In the genomic region with DNA sequence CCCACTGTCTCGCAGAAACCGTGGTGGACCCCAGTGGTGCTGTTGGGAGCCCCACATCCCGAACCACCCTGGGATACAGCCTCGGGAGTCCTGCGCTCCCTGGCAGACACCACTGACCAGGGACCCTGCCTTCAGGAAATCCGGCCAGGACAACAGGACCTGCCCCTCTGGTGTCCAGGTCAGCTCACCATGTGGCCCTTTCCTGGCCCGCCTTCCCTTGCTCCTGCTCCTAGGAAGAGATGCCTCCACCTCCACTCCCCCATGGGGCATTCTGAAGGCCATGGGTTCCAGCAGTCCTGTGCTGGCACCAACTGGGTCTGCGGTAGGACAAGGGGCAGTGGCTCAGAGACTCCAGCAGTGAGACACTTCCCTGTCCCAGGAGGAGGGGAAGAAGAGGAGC, we compare ENCODE assay signal across 24 cellular contexts. TPM values are rescaled to one million over a fixed set of nuclear protein-coding genes. Genes with fewer than 3 reads are reported as not detected.
DNase-seq lines count a peak whose midpoint lies in the region; ATAC-seq, FAIRE-seq and TF ChIP-seq lines count a peak whose summit lies in the region.
"Had no signal": no experiment of that assay in that cellular context is flagged by ENCODE, and none has a peak within 500 bp of the region (broad histone marks: within the 10 kb centered on the region; RNA-seq: fewer than 3 reads in every experiment).

No MANE protein-coding gene starts in this region.

- peak; percentile 19 for DNase-seq in left ventricle myocardium superior
- DNase-seq in right cardiac atrium = no peak
- DNase-seq in H1 (ENCODE audit: low read depth in 1 of 2, low spot score in 2 of 2) = no peak
- no peak for DNase-seq in neural crest cell (ENCODE audit: low read depth, low spot score)
- no peak for DNase-seq in upper lobe of right lung
- no peak for DNase-seq in SW480 (ENCODE audit: low spot score)
- DNase-seq in T-helper 2 cell treated with Interferon-gamma antibody and Interleukin-4, amounts not matched to agents 5 μg/mL and 100 μg/mL, for 36 hours (ENCODE audit: low spot score) = no peak
- DNase-seq: BE2C; CD4-positive, CD25-positive, alpha-beta regulatory T cell; COR-L47; DND-41; H9; KG1; NCI-H1105; NCI-H2081; NCI-H2171; NCI-H345; NCI-H524; NCI-H774; NK-92 treated with Interleukin-12 subunit alpha and Interleukin-12 subunit beta, amount 100 ng/mL, for 24 hours had no signal

- H4K5ac ChIP-seq in H1 (ENCODE audit: insufficient read length, low read depth, low read length) = no peak overlapping the region

- H3K27ac Mint-ChIP-seq in neural crest cell (ENCODE audit: unreplicated experiment) = peak overlapping the region; percentile 71
- H3K27ac Mint-ChIP-seq in T-helper 2 cell treated with Interferon-gamma antibody and Interleukin-4, amounts not matched to agents 5 μg/mL and 100 μg/mL, for 36 hours = no peak overlapping the region
- H3K27ac Mint-ChIP-seq: CD4-positive, CD25-positive, alpha-beta regulatory T cell had no signal

- H4K20me1 ChIP-seq in H1 (replicated peaks in 1 of 2; ENCODE audit: control insufficient read depth in 1 of 2, insufficient read depth in 2 of 2, low read length in 2 of 2) = peaks cover 0 to 12% of the 10 kb centered on the region in 2 experiments

- no peak for TF ChIP-seq RAD21 in H1 (IDR thresholded peaks at IDR 0.05 in 1 of 2, conservative IDR thresholded peaks at IDR 0.05 in 1 of 2; ENCODE audit: low read depth in 2 of 2, low read length in 2 of 2)

- H2AFZ ChIP-seq in H1 (ENCODE audit: low read length) = no peak overlapping the region

- peak overlapping the region; percentile 63; the same call in 1 of the 2 replicates for H2BK12ac ChIP-seq in H1 (ENCODE audit: low read depth, low read length)

- peaks cover 8% of the 10 kb centered on the region; the same call in 1 of the 2 replicates for H3K79me1 ChIP-seq in H1 (ENCODE audit: low read depth, low read length)

- intact Hi-C loops in left ventricle myocardium superior (cut with micrococcal nuclease) (no loop called here), right cardiac atrium (cut with DNase I) (no loop called here), upper lobe of right lung (cut with DNase I) (no loop called here)

- no peak for FAIRE-seq in H1 (lab: Jason Lieb, UNC)
- FAIRE-seq: GM12878 had no signal

- H3K36me3 ChIP-seq in H1 (ENCODE audit: control insufficient read depth in 2 of 4, insufficient read depth in 4 of 4, low read length in 3 of 4) (no peaks in the 10 kb centered on the region), upper lobe of right lung (no peaks in the 10 kb centered on the region)
- H3K36me3 ChIP-seq: BE2C, SJSA1 had no signal

- H4K91ac ChIP-seq in H1 (replicated peaks; ENCODE audit: insufficient read length, low read length) = no peak overlapping the region

- H3K4ac ChIP-seq in H1 (replicated peaks; ENCODE audit: insufficient read length, low read depth, low read length) = no peak overlapping the region

- H3K9me3 ChIP-seq in right cardiac atrium (ENCODE audit: control insufficient read depth, low read length) (no peaks in the 10 kb centered on the region), H1 (ENCODE audit: insufficient read depth in 2 of 2, low read depth in 1 of 2, low read length in 1 of 2) (peaks cover 10% of the 10 kb centered on the region in 2 experiments; a peak in 3 of 4 replicates), upper lobe of right lung (peaks cover 8% of the 10 kb centered on the region)

- no peaks in the 10 kb centered on the region for H3K79me2 ChIP-seq in H1 (ENCODE audit: control insufficient read depth in 1 of 2, insufficient read depth in 2 of 2, low read length in 2 of 2)

- TF ChIP-seq CTCF in H1 (IDR thresholded peaks at IDR 0.05; ENCODE audit: control extremely low read depth in 1 of 3, insufficient read depth in 1 of 3, low read depth in 1 of 3, low read length in 3 of 3) (no peak), neural crest cell (conservative IDR thresholded peaks at IDR 0.05) (no peak), upper lobe of right lung (IDR thresholded peaks at IDR 0.05) (no peak)

- TF ChIP-seq POLR2A in H1 (IDR thresholded peaks at IDR 0.05; ENCODE audit: control extremely low read depth in 1 of 2, low read depth in 2 of 2, low read length in 2 of 2) = no peak

- no peak overlapping the region for H2BK15ac ChIP-seq in H1 (ENCODE audit: low read length)

- H3K14ac ChIP-seq in H1 (ENCODE audit: insufficient read length) = no peak overlapping the region

- 76% methylated on average over 8 of the region's 8 CpGs for WGBS in right cardiac atrium
- WGBS in H1 (ENCODE audit: extremely low coverage in 1 of 2, insufficient coverage in 1 of 2, insufficient read length in 1 of 2, insufficient replicate concordance in 2 of 2, low coverage in 1 of 2, low lambda C conversion rate in 2 of 2, missing lambda C conversion rate in 1 of 2), 2 experiments = 89% methylated on average over 8 of the region's 8 CpGs; no CpG with 5 or more reads in 1 of the 2 experiments

- H3K9me3 Mint-ChIP-seq in neural crest cell = no peaks in the 10 kb centered on the region
- H3K9me3 Mint-ChIP-seq in T-helper 2 cell treated with Interferon-gamma antibody and Interleukin-4, amounts not matched to agents 5 μg/mL and 100 μg/mL, for 36 hours = no peaks in the 10 kb centered on the region

- no peak overlapping the region for H3K9ac ChIP-seq in H1 (replicated peaks in 1 of 4; ENCODE audit: extremely low read depth in 1 of 4, low read depth in 3 of 4, low read length in 3 of 4)

- no peaks in the 10 kb centered on the region for H3K4me1 Mint-ChIP-seq in neural crest cell
- H3K4me1 Mint-ChIP-seq in T-helper 2 cell treated with Interferon-gamma antibody and Interleukin-4, amounts not matched to agents 5 μg/mL and 100 μg/mL, for 36 hours (ENCODE audit: low read depth) = no peaks in the 10 kb centered on the region

- H3K27ac ChIP-seq in right cardiac atrium (ENCODE audit: low read length) (no peak overlapping the region), H1 (ENCODE audit: low read depth, low read length) (no peak overlapping the region), upper lobe of right lung (no peak overlapping the region)
- H3K27ac ChIP-seq: SJSA1 had no signal

- H3K4me1 ChIP-seq in right cardiac atrium (ENCODE audit: control insufficient read depth, insufficient read depth, low read length) = no peaks in the 10 kb centered on the region
- H3K4me1 ChIP-seq in H1 (replicated peaks in 1 of 4; ENCODE audit: control insufficient read depth in 3 of 4, insufficient read depth in 4 of 4, low read length in 3 of 4) = peaks cover 0 to 4% (median under 1%) of the 10 kb centered on the region in 4 experiments; a peak in 5 of 7 replicates
- H3K4me1 ChIP-seq in upper lobe of right lung = no peaks in the 10 kb centered on the region
- H3K4me1 ChIP-seq: BE2C, SJSA1 had no signal

- H3K27me3 ChIP-seq in right cardiac atrium (ENCODE audit: control insufficient read depth, insufficient read depth) = no peaks in the 10 kb centered on the region
- no peaks in the 10 kb centered on the region; a peak in 1 of 7 replicates for H3K27me3 ChIP-seq in H1 (replicated peaks in 1 of 4; ENCODE audit: control insufficient read depth in 3 of 4, extremely low read depth in 1 of 4, insufficient read depth in 3 of 4, low read length in 3 of 4)
- H3K27me3 ChIP-seq in upper lobe of right lung = no peaks in the 10 kb centered on the region
- H3K27me3 ChIP-seq: BE2C, SJSA1 had no signal

- H3K36me3 Mint-ChIP-seq in neural crest cell (ENCODE audit: low read depth) = no peaks in the 10 kb centered on the region
- H3K36me3 Mint-ChIP-seq in T-helper 2 cell treated with Interferon-gamma antibody and Interleukin-4, amounts not matched to agents 5 μg/mL and 100 μg/mL, for 36 hours (ENCODE audit: low read depth) = no peaks in the 10 kb centered on the region
- H3K36me3 Mint-ChIP-seq: CD4-positive, CD25-positive, alpha-beta regulatory T cell had no signal

- H3K4me2 ChIP-seq in H1 (ENCODE audit: insufficient read depth in 1 of 2, low read depth in 2 of 2, low read length in 2 of 2) = no peak overlapping the region

- ATAC-seq in left ventricle myocardium superior (no peak), right cardiac atrium (no peak), upper lobe of right lung (peak; percentile 5), HG03108 (IDR thresholded peaks at IDR 0.05; ENCODE audit: unreplicated experiment) (no peak)

- H3K4me3 Mint-ChIP-seq in neural crest cell = no peak overlapping the region
- H3K4me3 Mint-ChIP-seq in T-helper 2 cell treated with Interferon-gamma antibody and Interleukin-4, amounts not matched to agents 5 μg/mL and 100 μg/mL, for 36 hours = no peak overlapping the region
- H3K4me3 Mint-ChIP-seq: CD4-positive, CD25-positive, alpha-beta regulatory T cell; H9 had no signal

- TF ChIP-seq EP300 in H1 (IDR thresholded peaks at IDR 0.05; ENCODE audit: borderline replicate concordance in 1 of 2, low read depth in 2 of 2, low read length in 2 of 2) = no peak

- peaks cover 3% of the 10 kb centered on the region for H3K27me3 Mint-ChIP-seq in neural crest cell (ENCODE audit: low read depth)
- no peaks in the 10 kb centered on the region for H3K27me3 Mint-ChIP-seq in T-helper 2 cell treated with Interferon-gamma antibody and Interleukin-4, amounts not matched to agents 5 μg/mL and 100 μg/mL, for 36 hours (ENCODE audit: low read depth)
- H3K27me3 Mint-ChIP-seq: CD4-positive, CD25-positive, alpha-beta regulatory T cell had no signal

- POLR2A ChIA-PET in H1 (lab: Charles Lee; ENCODE audit: partially characterized antibody) = interaction anchor here (2.4 kb wide), 1 partner anchor 55 kb away, joined by 9 read pairs; a partner anchor contains a TSS

- CTCF ChIA-PET in H1 (lab: Charles Lee; ENCODE audit: partially characterized antibody) = interaction anchor here (1.2 to 15.1 kb wide), 3 partner anchors 12 to 154 kb away, joined by 4 to 426 read pairs (median 23); no protein-coding TSS in a partner anchor

- H3K23me2 ChIP-seq in H1 (ENCODE audit: low read depth, low read length) = peaks cover 13% of the 10 kb centered on the region; the same call in 1 of the 2 replicates

- no peak overlapping the region for H3K18ac ChIP-seq in H1 (ENCODE audit: extremely low read depth, low read length)

- H3K56ac ChIP-seq in H1 (replicated peaks; ENCODE audit: insufficient read length, low read depth, low read length) = no peak overlapping the region

- no peak overlapping the region for H2BK120ac ChIP-seq in H1 (replicated peaks; ENCODE audit: low read depth, low read length)

- H2AK5ac ChIP-seq in H1 (ENCODE audit: low read depth, low read length) = no peak overlapping the region

- H3K4me3 ChIP-seq in right cardiac atrium (ENCODE audit: low read length) (no peak overlapping the region), H1 (ENCODE audit: extremely low read depth in 1 of 4, insufficient read depth in 2 of 4, low read depth in 3 of 4, low read length in 4 of 4) (no peak overlapping the region), upper lobe of right lung (no peak overlapping the region)
- H3K4me3 ChIP-seq: GM12878, SJSA1 had no signal

- H3K23ac ChIP-seq in H1 (ENCODE audit: insufficient read length) = no peak overlapping the region

- no peak overlapping the region for H2BK20ac ChIP-seq in H1 (ENCODE audit: low read length)

- no peak overlapping the region for H2BK5ac ChIP-seq in H1 (ENCODE audit: low read depth, low read length)

- no peak overlapping the region; the same call in 1 of the 2 replicates for H4K8ac ChIP-seq in H1 (ENCODE audit: extremely low read depth, insufficient read depth, low read length)

RNA-seq across cellular contexts. Expression of a gene that starts 22.5 kb away (rescaled TPM):
- not detected for total RNA-seq in left ventricle myocardium superior
- total RNA-seq in right cardiac atrium = not detected
- polyA plus RNA-seq in right cardiac atrium = 0.70 TPM
- 3.2 and 3.7 TPM in 2 replicates for total RNA-seq in H1 (2021; fragmentation: NEBNext Ultra II Directional; extraction: Animal tissue kit (Norgen Biotek cat#: 25700))
- 7.1 and 11.5 TPM in 2 replicates for polyA plus RNA-seq in H1 (2011; rRNA removed)
- 5.3 TPM for polyA plus RNA-seq in H1 (2011; cell fraction: cytosol; rRNA removed)
- polyA plus RNA-seq in H1 (2011; cell fraction: nucleus; rRNA removed) = 17.8 TPM
- 3.7 to 6.3 TPM (median 4.5 TPM) in 4 replicates for polyA plus RNA-seq in H1 (2012, experiment 1 of 2)
- 3.0 TPM for polyA plus RNA-seq in H1 (2012, experiment 2 of 2)
- polyA plus RNA-seq in H1 (2013, experiment 1 of 2) = 4.2 TPM
- 4.0 TPM for polyA plus RNA-seq in H1 (2013, experiment 2 of 2)
- polyA minus RNA-seq in H1 (2011; rRNA and poly(A)+ RNA removed) = 2.2 and 2.9 TPM in 2 replicates
- 3.4 TPM for polyA minus RNA-seq in H1 (2011; cell fraction: cytosol; rRNA and poly(A)+ RNA removed)
- 3.1 TPM for polyA minus RNA-seq in H1 (2011; cell fraction: nucleus; rRNA and poly(A)+ RNA removed)
- total RNA-seq in neural crest cell = 0.96 and 1.4 TPM in 2 replicates
- 1.1 TPM for total RNA-seq in upper lobe of right lung
- total RNA-seq: CD4-positive, CD25-positive, alpha-beta regulatory T cell; GM12878; HT-29; SJSA1 had no signal
- polyA plus RNA-seq: GM12878 had no signal

RNA-seq across cellular contexts. Expression of a gene that starts 54.0 kb away (rescaled TPM):
- total RNA-seq in left ventricle myocardium superior (19.5 TPM), right cardiac atrium (10 to 100 TPM; 14.4 to 20.7 (median 14.8) TPM), neural crest cell (79.6 and 85.6 TPM in 2 replicates), upper lobe of right lung (22.0 TPM)
- polyA plus RNA-seq in right cardiac atrium (13.2 TPM), H1 (2011; rRNA removed) (30.3 and 40.2 TPM in 2 replicates)
- 33.7 and 33.9 TPM in 2 replicates for total RNA-seq in H1 (2021; fragmentation: NEBNext Ultra II Directional; extraction: Animal tissue kit (Norgen Biotek cat#: 25700))
- 25.6 TPM for polyA plus RNA-seq in H1 (2011; cell fraction: cytosol; rRNA removed)
- polyA plus RNA-seq in H1 (2011; cell fraction: nucleus; rRNA removed) = 125 TPM
- 20.2 to 35.8 TPM (median 29.2 TPM) in 4 replicates for polyA plus RNA-seq in H1 (2012, experiment 1 of 2)
- polyA plus RNA-seq in H1 (2012, experiment 2 of 2) = 19.0 TPM
- 33.7 TPM for polyA plus RNA-seq in H1 (2013, experiment 1 of 2)
- 38.3 TPM for polyA plus RNA-seq in H1 (2013, experiment 2 of 2)
- 9.8 and 12.1 TPM in 2 replicates for polyA minus RNA-seq in H1 (2011; rRNA and poly(A)+ RNA removed)
- 23.4 TPM for polyA minus RNA-seq in H1 (2011; cell fraction: cytosol; rRNA and poly(A)+ RNA removed)
- 23.0 TPM for polyA minus RNA-seq in H1 (2011; cell fraction: nucleus; rRNA and poly(A)+ RNA removed)
- total RNA-seq: CD4-positive, CD25-positive, alpha-beta regulatory T cell; HT-29 had no signal
- polyA plus RNA-seq: CD4-positive, CD25-positive, alpha-beta regulatory T cell had no signal

RNA-seq across cellular contexts. Expression of a gene that starts 54.2 kb away (rescaled TPM):
- total RNA-seq in left ventricle myocardium superior (2.4 TPM), right cardiac atrium (1 to 10 TPM; 2.1 to 5.2 (median 3.3) TPM), neural crest cell (1.5 and 1.7 TPM in 2 replicates), upper lobe of right lung (59.1 TPM)
- polyA plus RNA-seq in right cardiac atrium (8.7 TPM), H1 (2011; rRNA removed) (2.0 and 2.4 TPM in 2 replicates)
- 2.7 and 3.0 TPM in 2 replicates for total RNA-seq in H1 (2021; fragmentation: NEBNext Ultra II Directional; extraction: Animal tissue kit (Norgen Biotek cat#: 25700))
- polyA plus RNA-seq in H1 (2011; cell fraction: cytosol; rRNA removed) = 2.1 TPM
- 1.4 TPM for polyA plus RNA-seq in H1 (2011; cell fraction: nucleus; rRNA removed)
- 1.1 to 1.9 TPM (median 1.5 TPM) in 4 replicates for polyA plus RNA-seq in H1 (2012, experiment 1 of 2)
- 1.4 TPM for polyA plus RNA-seq in H1 (2012, experiment 2 of 2)
- polyA plus RNA-seq in H1 (2013, experiment 1 of 2) = 1.5 TPM
- 1.3 TPM for polyA plus RNA-seq in H1 (2013, experiment 2 of 2)
- 1.4 and 1.6 TPM in 2 replicates for polyA minus RNA-seq in H1 (2011; rRNA and poly(A)+ RNA removed)
- 2.1 TPM for polyA minus RNA-seq in H1 (2011; cell fraction: cytosol; rRNA and poly(A)+ RNA removed)
- 6.4 TPM for polyA minus RNA-seq in H1 (2011; cell fraction: nucleus; rRNA and poly(A)+ RNA removed)
